ENCODE assay signal across 8 cellular contexts in the genomic region with DNA sequence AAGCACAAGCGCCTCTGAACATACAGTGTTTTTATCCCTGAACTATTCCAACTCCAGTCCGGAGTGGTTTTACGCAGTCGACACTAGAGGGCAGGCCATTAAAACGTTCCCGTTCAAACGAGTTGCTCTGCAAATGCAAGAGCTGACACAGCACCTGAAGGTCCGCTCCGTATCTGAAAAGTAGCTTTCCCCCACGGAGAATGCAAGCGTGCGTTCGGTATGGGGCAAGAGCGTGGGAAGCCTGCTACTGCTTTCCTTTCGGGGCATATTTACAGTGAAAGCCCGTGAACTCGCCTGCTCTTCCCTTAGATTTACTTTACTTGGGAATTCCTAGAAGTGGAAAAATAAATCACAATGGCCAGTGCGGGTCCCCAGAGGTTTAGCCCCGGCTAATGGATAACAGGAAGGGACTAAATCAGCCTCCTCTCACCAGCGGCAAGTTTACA.
DNase-seq lines count a peak whose midpoint lies in the region; ATAC-seq and TF ChIP-seq lines count a peak whose summit lies in the region.

No MANE protein-coding gene starts in this region.

- DNase-seq in DMS114 treated with DMSO at 0.1 percent for 48 hours (lab: John Stamatoyannopoulos, UW; ENCODE audit: unreplicated experiment), result peak; percentile 39
- DNase-seq in PC-9, result peak; percentile 53 to 69
- DNase-seq in activated T-cell treated with anti-CD3 and anti-CD28 coated beads, Interleukin-2, amount 50 U/mL, for 72 hours, result peak; percentile 73 to 79
- peak; percentile 92 for DNase-seq in fibroblast of mammary gland (ENCODE audit: low read depth)
- peak; percentile 81 for DNase-seq in natural killer cell treated with Interleukin-12 subunit alpha and Interleukin-12 subunit beta and Interleukin-15 and Interleukin-18, amount 100 ng/mL, for 72 hours (ENCODE audit: low spot score)
- DNase-seq in stimulated activated naive CD8-positive, alpha-beta T cell treated with anti-CD3 and anti-CD28 coated beads, Interleukin-15, amount 100 ng/mL, for 72 hours, result peak; percentile 63 to 79

- CTCF ChIA-PET in PC-9 (lab: Charles Lee), result interaction anchor here (0.5 to 0.6 kb wide), 5 partner anchors 69 to 588 kb away, joined by 3 to 15 read pairs (median 4); no protein-coding TSS in a partner anchor

- H3K9me3 ChIP-seq in HUES6 (ENCODE audit: control insufficient read depth, insufficient read depth, low read depth, low read length) (no peaks in the 10 kb centered on the region), PC-9 (ENCODE audit: insufficient read depth, low read depth) (no peaks in the 10 kb centered on the region)

- H3K4me1 Mint-ChIP-seq in activated T-cell treated with anti-CD3 and anti-CD28 coated beads, Interleukin-2, amount 50 U/mL, for 72 hours (ENCODE audit: low read depth), result peaks cover 36% of the 10 kb centered on the region
- peaks cover 40 to 44% of the 10 kb centered on the region in 2 donors for H3K4me1 Mint-ChIP-seq in natural killer cell treated with Interleukin-12 subunit alpha and Interleukin-12 subunit beta and Interleukin-15 and Interleukin-18, amount 100 ng/mL, for 72 hours (ENCODE audit: low read depth in 2 of 2)
- H3K4me1 Mint-ChIP-seq in stimulated activated naive CD8-positive, alpha-beta T cell treated with anti-CD3 and anti-CD28 coated beads, Interleukin-15, amount 100 ng/mL, for 72 hours, result peaks cover 32% of the 10 kb centered on the region

- peak; percentile 81 for TF ChIP-seq CTCF in PC-9 (conservative IDR thresholded peaks at IDR 0.05)
- TF ChIP-seq CTCF in fibroblast of mammary gland (conservative IDR thresholded peaks at IDR 0.05; ENCODE audit: control insufficient read depth, insufficient read depth, low read depth, low read length), result peak; percentile 83

- H3K9ac ChIP-seq in HUES6 (ENCODE audit: low read length), result peak overlapping the region; percentile 41

- no peaks in the 10 kb centered on the region for H3K27me3 Mint-ChIP-seq in activated T-cell treated with anti-CD3 and anti-CD28 coated beads, Interleukin-2, amount 50 U/mL, for 72 hours (ENCODE audit: low read depth)
- H3K27me3 Mint-ChIP-seq in natural killer cell treated with Interleukin-12 subunit alpha and Interleukin-12 subunit beta and Interleukin-15 and Interleukin-18, amount 100 ng/mL, for 72 hours, result no peaks in the 10 kb centered on the region
- peaks cover 5% of the 10 kb centered on the region for H3K27me3 Mint-ChIP-seq in stimulated activated naive CD8-positive, alpha-beta T cell treated with anti-CD3 and anti-CD28 coated beads, Interleukin-15, amount 100 ng/mL, for 72 hours

- H3K4me1 ChIP-seq in HUES6 (ENCODE audit: control insufficient read depth, insufficient read depth, low read length) (no peaks in the 10 kb centered on the region; the same call in 1 of the 2 replicates), PC-9 (replicated peaks; ENCODE audit: insufficient read depth) (0 out of 2 replicates have a peak, but pooled peaks cover 3% of the 10 kb centered on the region)

- no peak overlapping the region for H3K27ac ChIP-seq in HUES6 (ENCODE audit: low read depth, low read length)
- H3K27ac ChIP-seq in PC-9, result no peak overlapping the region

- no peaks in the 10 kb centered on the region for H3K27me3 ChIP-seq in HUES6 (ENCODE audit: control insufficient read depth, insufficient read depth, low read length)
- no peaks in the 10 kb centered on the region for H3K27me3 ChIP-seq in PC-9 (ENCODE audit: insufficient read depth, low read depth)

- H3K4me2 ChIP-seq in PC-9, result peak overlapping the region; percentile 86

- ATAC-seq in GM21423 (IDR thresholded peaks at IDR 0.05; ENCODE audit: unreplicated experiment), result peak; percentile 98
- ATAC-seq in activated T-cell treated with anti-CD3 and anti-CD28 coated beads, Interleukin-2, amount 50 U/mL, for 72 hours (replicated peaks in 1 of 2), result peak; percentile 94 to 96
- peak; percentile 85 for ATAC-seq in natural killer cell treated with Interleukin-12 subunit alpha and Interleukin-12 subunit beta and Interleukin-15 and Interleukin-18, amount 100 ng/mL, for 72 hours
- ATAC-seq in stimulated activated naive CD8-positive, alpha-beta T cell treated with anti-CD3 and anti-CD28 coated beads, Interleukin-15, amount 100 ng/mL, for 72 hours, result peak; percentile 91

- H3K4me3 ChIP-seq in HUES6 (ENCODE audit: low read depth, low read length) (peak overlapping the region; percentile 53), PC-9 (peak overlapping the region; percentile 59), fibroblast of mammary gland (ENCODE audit: control insufficient read depth, low read depth, low read length) (peak overlapping the region; percentile 33)

- H3F3A ChIP-seq in PC-9 (ENCODE audit: insufficient read depth, low read depth), result no peaks in the 10 kb centered on the region

- POLR2A ChIA-PET in PC-9 (lab: Charles Lee; ENCODE audit: unreplicated experiment), result no interaction called here

- H3K27ac Mint-ChIP-seq in activated T-cell treated with anti-CD3 and anti-CD28 coated beads, Interleukin-2, amount 50 U/mL, for 72 hours, result no peak overlapping the region
- peak overlapping the region; percentile 19 to 72 for H3K27ac Mint-ChIP-seq in natural killer cell treated with Interleukin-12 subunit alpha and Interleukin-12 subunit beta and Interleukin-15 and Interleukin-18, amount 100 ng/mL, for 72 hours
- H3K27ac Mint-ChIP-seq in stimulated activated naive CD8-positive, alpha-beta T cell treated with anti-CD3 and anti-CD28 coated beads, Interleukin-15, amount 100 ng/mL, for 72 hours, result peak overlapping the region in 1 of 2 donors; percentile 73

- no peaks in the 10 kb centered on the region for H4K20me1 ChIP-seq in PC-9 (ENCODE audit: insufficient read depth)

- peaks cover 12 to 15% of the 10 kb centered on the region in 2 donors for H3K36me3 Mint-ChIP-seq in activated T-cell treated with anti-CD3 and anti-CD28 coated beads, Interleukin-2, amount 50 U/mL, for 72 hours (ENCODE audit: insufficient read depth in 2 of 2)
- H3K36me3 Mint-ChIP-seq in natural killer cell treated with Interleukin-12 subunit alpha and Interleukin-12 subunit beta and Interleukin-15 and Interleukin-18, amount 100 ng/mL, for 72 hours, result peaks cover 22% of the 10 kb centered on the region

- H3K79me2 ChIP-seq in PC-9 (ENCODE audit: low read depth), result no peaks in the 10 kb centered on the region

- intact Hi-C loops in PC-9 (cut with micrococcal nuclease; ENCODE audit: unreplicated experiment), result loop anchor here (1.0 to 5.0 kb wide), 7 partner anchors 105 to 995 kb away; a partner anchor contains a TSS

- no peaks in the 10 kb centered on the region for H3K36me3 ChIP-seq in HUES6 (ENCODE audit: control insufficient read depth, insufficient read depth, low read length)
- no peaks in the 10 kb centered on the region for H3K36me3 ChIP-seq in PC-9 (ENCODE audit: low read depth)

- no TSS peak for BruUV-seq in PC-9 (replicated peaks; lab: Mats Ljungman, UMichigan)

- H3K9me3 Mint-ChIP-seq in activated T-cell treated with anti-CD3 and anti-CD28 coated beads, Interleukin-2, amount 50 U/mL, for 72 hours, result no peaks in the 10 kb centered on the region
- H3K9me3 Mint-ChIP-seq in natural killer cell treated with Interleukin-12 subunit alpha and Interleukin-12 subunit beta and Interleukin-15 and Interleukin-18, amount 100 ng/mL, for 72 hours, result no peaks in the 10 kb centered on the region
- no peaks in the 10 kb centered on the region for H3K9me3 Mint-ChIP-seq in stimulated activated naive CD8-positive, alpha-beta T cell treated with anti-CD3 and anti-CD28 coated beads, Interleukin-15, amount 100 ng/mL, for 72 hours

- H2AFZ ChIP-seq in PC-9, result peak overlapping the region; percentile 70

- peak overlapping the region; percentile 80 for H3K4me3 Mint-ChIP-seq in activated T-cell treated with anti-CD3 and anti-CD28 coated beads, Interleukin-2, amount 50 U/mL, for 72 hours
- H3K4me3 Mint-ChIP-seq in natural killer cell treated with Interleukin-12 subunit alpha and Interleukin-12 subunit beta and Interleukin-15 and Interleukin-18, amount 100 ng/mL, for 72 hours, result peak overlapping the region; percentile 72
- H3K4me3 Mint-ChIP-seq in stimulated activated naive CD8-positive, alpha-beta T cell treated with anti-CD3 and anti-CD28 coated beads, Interleukin-15, amount 100 ng/mL, for 72 hours, result peak overlapping the region; percentile 63 to 76

- H3K9me2 ChIP-seq in PC-9 (ENCODE audit: insufficient read depth), result no peaks in the 10 kb centered on the region

Comparison
In these comparisons a context has a peak if more than half of its experiments do, and no peak if none do; other contexts are left out.
1. DNase-seq: peak in every context shown above with its lines; median percentile 92 in fibroblast of mammary gland; 81 in natural killer cell treated with Interleukin-12 subunit alpha and Interleukin-12 subunit beta and Interleukin-15 and Interleukin-18, amount 100 ng/mL, for 72 hours; 76 in activated T-cell treated with anti-CD3 and anti-CD28 coated beads, Interleukin-2, amount 50 U/mL, for 72 hours; 71 in stimulated activated naive CD8-positive, alpha-beta T cell treated with anti-CD3 and anti-CD28 coated beads, Interleukin-15, amount 100 ng/mL, for 72 hours; 61 in PC-9; 39 in DMS114 treated with DMSO at 0.1 percent for 48 hours.